ENCODE assay signal across 18 cellular contexts in genomic region chr12:96471368-96472040, GRCh38. TPM values are rescaled to one million over a fixed set of nuclear protein-coding genes. Genes with fewer than 3 reads are reported as not detected.
A peak's percentile ranks its signal among the peaks of the same experiment; 100 is the strongest.
DNase-seq lines count a peak whose midpoint lies in the region; ATAC-seq and TF ChIP-seq lines count a peak whose summit lies in the region.
"Had no signal": no experiment of that assay in that cellular context is flagged by ENCODE, and none has a peak within 500 bp of the region (broad histone marks: within the 10 kb centered on the region; RNA-seq: fewer than 3 reads in every experiment).

No MANE protein-coding gene starts in this region.

- H3K9ac ChIP-seq in PC-3 (ENCODE audit: low read length), result no peak overlapping the region
- H3K9ac ChIP-seq in neural progenitor cell, result no peak overlapping the region

- peak; percentile 63 for DNase-seq in EL
- peak; percentile 72 for DNase-seq in PC-3
- DNase-seq in epithelial cell of prostate (ENCODE audit: low read depth, low spot score), result no peak
- no peak for DNase-seq in neural progenitor cell (ENCODE audit: low spot score)
- DNase-seq in D341Med (ENCODE audit: low spot score), result no peak
- DNase-seq in T-cell, result no peak
- DNase-seq in DMS153 (lab: John Stamatoyannopoulos, UW), result no peak
- DNase-seq: activated CD4-positive, alpha-beta memory T cell treated with anti-CD3 and anti-CD28 coated beads for 36 hours; glutamatergic neuron; NCI-H1417; NCI-H2227 treated with DMSO at 0.1 percent for 48 hours; SJCRH30; stimulated activated CD4-positive, alpha-beta T cell treated with anti-CD3 and anti-CD28 coated beads, Interleukin-2, amount 100 ng/mL, for 24 hours had no signal

- peak overlapping the region; percentile 58 for H3K27ac ChIP-seq in PC-3 (ENCODE audit: low read length)
- H3K27ac ChIP-seq in epithelial cell of prostate, result peak overlapping the region; percentile 59
- H3K27ac ChIP-seq in neural progenitor cell, result no peak overlapping the region
- H3K27ac ChIP-seq: C4-2B, SJCRH30, tibial nerve had no signal

- H4K20me1 ChIP-seq in PC-3 (ENCODE audit: low read length) (no peaks in the 10 kb centered on the region), neural progenitor cell (ENCODE audit: low read depth) (no peaks in the 10 kb centered on the region)

- H3K4me1 ChIP-seq in PC-3 (ENCODE audit: insufficient read depth, low read length) (peaks cover 31% of the 10 kb centered on the region), neural progenitor cell (no peaks in the 10 kb centered on the region)
- H3K4me1 ChIP-seq: SJCRH30, tibial nerve had no signal

- CTCF ChIA-PET in PC-3 (lab: Charles Lee), result interaction anchor here (0.6 kb wide), 1 partner anchor 14 kb away, joined by 4 read pairs; no protein-coding TSS in a partner anchor
- CTCF ChIA-PET in T-cell (lab: Charles Lee), result interaction anchor here in 1 of 2 donors (0.7 kb wide), 1 partner anchor 458 kb away, joined by 5 read pairs; no protein-coding TSS in a partner anchor

- H3K9me3 ChIP-seq in PC-3 (ENCODE audit: low read length), result peaks cover 3% of the 10 kb centered on the region; the same call in 1 of the 2 replicates
- H3K9me3 ChIP-seq in neural progenitor cell (ENCODE audit: low read depth), result no peaks in the 10 kb centered on the region
- H3K9me3 ChIP-seq: SJCRH30 had no signal

- H3K4me1 Mint-ChIP-seq in neural progenitor cell (peaks cover 6% of the 10 kb centered on the region), T-cell (peaks cover 0 to 10% (median 10%) of the 10 kb centered on the region in 3 donors)

- H3K27ac Mint-ChIP-seq in neural progenitor cell (no peak overlapping the region), T-cell (no peak overlapping the region)
- H3K27ac Mint-ChIP-seq: activated CD4-positive, alpha-beta memory T cell treated with anti-CD3 and anti-CD28 coated beads for 36 hours; activated T-helper 1 cell treated with anti-CD3 and anti-CD28 coated beads, Interleukin-12 subunit alpha, Interleukin-12 subunit beta, Interleukin-2, Interleukin-4 antibody, amounts not matched to agents 30 ng/mL and 10 ng/mL and 1 ng/mL, durations not matched to agents 14 hours and 24 hours and 36 hours had no signal

- ATAC-seq in PC-3 (peak; percentile 66), HG03342 (IDR thresholded peaks at IDR 0.05; ENCODE audit: unreplicated experiment) (no peak), T-cell (replicated peaks in 1 of 4) (no peak)

- no peaks in the 10 kb centered on the region for H3K9me2 ChIP-seq in PC-3 (replicated peaks; ENCODE audit: low read length)

- H3K27me3 Mint-ChIP-seq in neural progenitor cell (ENCODE audit: insufficient read depth, low read depth) (peaks cover 2% of the 10 kb centered on the region), T-cell (no peaks in the 10 kb centered on the region)
- H3K27me3 Mint-ChIP-seq: activated CD4-positive, alpha-beta memory T cell treated with anti-CD3 and anti-CD28 coated beads for 36 hours; IgD-negative memory B cell had no signal

- H2AFZ ChIP-seq in PC-3 (ENCODE audit: low read length), result peak overlapping the region; percentile 62; the same call in 1 of the 2 replicates
- H2AFZ ChIP-seq in neural progenitor cell (replicated peaks), result peak overlapping the region; percentile 22

- H3K79me2 ChIP-seq in PC-3 (ENCODE audit: low read length) (no peaks in the 10 kb centered on the region), neural progenitor cell (ENCODE audit: low read depth) (no peaks in the 10 kb centered on the region)

- no peak overlapping the region for H3K4me3 ChIP-seq in PC-3 (ENCODE audit: low read length)
- no peak overlapping the region for H3K4me3 ChIP-seq in neural progenitor cell
- H3K4me3 ChIP-seq: SJCRH30, tibial nerve had no signal

- H3K4me3 Mint-ChIP-seq in neural progenitor cell (no peak overlapping the region), T-cell (no peak overlapping the region)
- H3K4me3 Mint-ChIP-seq: activated CD4-positive, alpha-beta memory T cell treated with anti-CD3 and anti-CD28 coated beads for 36 hours; activated T-helper 1 cell treated with anti-CD3 and anti-CD28 coated beads, Interleukin-12 subunit alpha, Interleukin-12 subunit beta, Interleukin-2, Interleukin-4 antibody, amounts not matched to agents 30 ng/mL and 10 ng/mL and 1 ng/mL, durations not matched to agents 14 hours and 24 hours and 36 hours; IgD-negative memory B cell had no signal

- POLR2A ChIA-PET in PC-3 (lab: Charles Lee; ENCODE audit: unreplicated experiment) (no interaction called here), T-cell (lab: Charles Lee) (no interaction called here)

- no peaks in the 10 kb centered on the region for H3K36me3 ChIP-seq in PC-3 (ENCODE audit: low read depth, low read length)
- no peaks in the 10 kb centered on the region for H3K36me3 ChIP-seq in neural progenitor cell
- H3K36me3 ChIP-seq: SJCRH30, tibial nerve had no signal

- H3K27me3 ChIP-seq in PC-3 (ENCODE audit: low read length) (no peaks in the 10 kb centered on the region), neural progenitor cell (no peaks in the 10 kb centered on the region)
- H3K27me3 ChIP-seq: SJCRH30, tibial nerve had no signal

- H3F3A ChIP-seq in PC-3 (ENCODE audit: low read length, unreplicated experiment) (peaks cover 5% of the 10 kb centered on the region), neural progenitor cell (ENCODE audit: low read depth) (no peaks in the 10 kb centered on the region)

- intact Hi-C loops in PC-3 (cut with micrococcal nuclease), result no loop called here

- TF ChIP-seq CTCF in PC-3 (conservative IDR thresholded peaks at IDR 0.05; ENCODE audit: low read depth, low read length), result no peak
- no peak for TF ChIP-seq CTCF in neural progenitor cell (IDR thresholded peaks at IDR 0.05)

- H3K9me3 Mint-ChIP-seq in neural progenitor cell (peaks cover 8% of the 10 kb centered on the region), T-cell (peaks cover 4 to 7% (median 5%) of the 10 kb centered on the region in 3 donors)

- H3K36me3 Mint-ChIP-seq in neural progenitor cell (no peaks in the 10 kb centered on the region), T-cell (peaks cover 6% of the 10 kb centered on the region)

- peak overlapping the region; percentile 54 for H3K4me2 ChIP-seq in PC-3 (ENCODE audit: low read length)
- H3K4me2 ChIP-seq in neural progenitor cell, result no peak overlapping the region

- BruUV-seq in PC-3 (replicated peaks; lab: Mats Ljungman, UMichigan), result no TSS peak

RNA-seq across cellular contexts. Expression of gene CFAP54, which starts 17.9 kb away (rescaled TPM):
- total RNA-seq in PC-3 (2014; rRNA removed) (0.77 and 1.1 TPM in 2 replicates), neural progenitor cell (ENCODE audit: low replicate concordance) (1.6 and 4.2 TPM in 2 replicates), T-cell (under 1 TPM; 0.47 to 0.95 (median 0.90) TPM)

Comparison
In these comparisons a context has a peak if more than half of its experiments do, and no peak if none do; other contexts are left out.
1. DNase-seq: peak in EL (single experiment) and PC-3 (single experiment); none in epithelial cell of prostate (single experiment), neural progenitor cell (single experiment), D341Med (single experiment), T-cell (0 of 34) and DMS153 (single experiment).